Comparison of ENCODE assay signal across 1 cellular context in the genomic region with DNA sequence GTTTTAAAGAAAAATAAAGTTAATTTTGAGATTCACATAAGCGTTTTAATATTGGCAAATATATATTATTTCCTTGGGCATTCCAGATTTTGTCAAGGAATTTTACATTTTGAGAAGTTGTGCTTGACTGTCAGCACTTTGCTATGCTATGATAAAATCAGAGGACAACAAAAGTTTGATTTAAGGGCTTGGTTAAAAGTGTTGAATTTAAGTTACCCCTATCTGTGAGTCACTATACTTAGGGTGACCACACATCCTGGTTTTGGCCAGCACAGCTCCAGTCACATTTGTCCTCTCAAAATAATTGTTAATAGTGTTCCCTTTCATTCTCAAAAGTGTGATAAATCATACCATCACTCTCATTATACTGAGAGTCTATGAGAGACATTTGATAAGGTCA.
TF ChIP-seq lines count a peak whose summit lies in the region.

No MANE protein-coding gene starts in this region.

TF ChIP-seq in IMR-90, 13 proteins besides CTCF, POLR2A, EP300 and RAD21 (continued from another document):
- no peak for TF ChIP-seq RFX5 (IDR thresholded peaks at IDR 0.05; ENCODE audit: low read depth, low read length)
- no peak for TF ChIP-seq NFE2L2 (IDR thresholded peaks at IDR 0.05; ENCODE audit: low read depth, low read length)
- TF ChIP-seq RCOR1 (IDR thresholded peaks at IDR 0.05; ENCODE audit: insufficient replicate concordance, low read length) = no peak
- no peak for TF ChIP-seq FOS (IDR thresholded peaks at IDR 0.05; ENCODE audit: low read depth, low read length)
- no peak for TF ChIP-seq BHLHE40 (IDR thresholded peaks at IDR 0.05; ENCODE audit: low read depth, low read length)
- TF ChIP-seq, protein P1, sequence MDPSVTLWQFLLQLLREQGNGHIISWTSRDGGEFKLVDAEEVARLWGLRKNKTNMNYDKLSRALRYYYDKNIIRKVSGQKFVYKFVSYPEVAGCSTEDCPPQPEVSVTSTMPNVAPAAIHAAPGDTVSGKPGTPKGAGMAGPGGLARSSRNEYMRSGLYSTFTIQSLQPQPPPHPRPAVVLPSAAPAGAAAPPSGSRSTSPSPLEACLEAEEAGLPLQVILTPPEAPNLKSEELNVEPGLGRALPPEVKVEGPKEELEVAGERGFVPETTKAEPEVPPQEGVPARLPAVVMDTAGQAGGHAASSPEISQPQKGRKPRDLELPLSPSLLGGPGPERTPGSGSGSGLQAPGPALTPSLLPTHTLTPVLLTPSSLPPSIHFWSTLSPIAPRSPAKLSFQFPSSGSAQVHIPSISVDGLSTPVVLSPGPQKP (IDR thresholded peaks at IDR 0.05; ENCODE audit: borderline replicate concordance, low read depth, low read length) = no peak
